In the genomic region with DNA sequence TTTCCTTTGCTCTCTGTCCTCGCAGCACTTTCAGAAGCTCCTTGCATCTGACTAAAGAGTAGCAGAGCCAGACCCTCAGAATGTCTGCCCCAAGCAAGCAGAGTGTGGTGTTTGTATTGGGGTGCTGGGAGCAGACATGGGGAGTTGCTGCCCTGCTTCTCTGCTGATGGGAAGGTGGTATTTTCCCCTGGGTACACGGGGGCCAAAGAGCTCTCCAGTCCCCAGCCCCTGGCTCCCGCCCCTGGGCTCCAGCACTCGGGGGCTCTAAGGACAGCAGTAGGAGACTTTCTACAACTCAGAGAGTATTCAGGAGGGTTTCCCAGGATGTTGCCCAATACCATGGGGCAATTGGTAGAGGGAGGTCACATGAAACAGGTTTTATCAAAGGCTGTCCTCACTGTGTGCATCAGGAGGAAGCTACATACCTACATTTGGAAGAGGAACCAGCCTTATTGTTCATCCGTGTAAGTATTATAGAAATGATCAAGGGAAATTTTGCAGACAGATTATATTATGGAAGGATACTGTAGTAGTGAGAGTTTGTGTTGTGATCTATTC, we compare ENCODE assay signal across 13 cellular contexts. TPM values are rescaled to one million over a fixed set of nuclear protein-coding genes. Genes with fewer than 3 reads are reported as not detected.
A peak's percentile ranks its signal among the peaks of the same experiment; 100 is the strongest.
DNase-seq lines count a peak whose midpoint lies in the region; ATAC-seq and TF ChIP-seq lines count a peak whose summit lies in the region.
"Had no signal": no experiment of that assay in that cellular context is flagged by ENCODE, and none has a peak within 500 bp of the region (broad histone marks: within the 10 kb centered on the region; RNA-seq: fewer than 3 reads in every experiment).

No MANE protein-coding gene starts in this region.

- TF ChIP-seq CTCF in left ventricle myocardium inferior (IDR thresholded peaks at IDR 0.05; ENCODE audit: borderline replicate concordance) (no peak), vagina (IDR thresholded peaks at IDR 0.05) (no peak)
- TF ChIP-seq CTCF in activated CD8-positive, alpha-beta T cell treated with anti-CD3 and anti-CD28 coated beads for 36 hours (IDR thresholded peaks at IDR 0.05), result no peak

- no peak for TF ChIP-seq POLR2A in vagina (IDR thresholded peaks at IDR 0.05)

- H3K36me3 ChIP-seq in left ventricle myocardium inferior (no peaks in the 10 kb centered on the region), vagina (no peaks in the 10 kb centered on the region)
- H3K36me3 ChIP-seq: cardiac muscle cell had no signal

- CTCF ChIA-PET in activated CD8-positive, alpha-beta T cell treated with anti-CD3 and anti-CD28 coated beads for 36 hours (lab: Charles Lee), result interaction anchor here (0.6 to 4.8 kb wide), 10 partner anchors 8 to 687 kb away, joined by 3 to 34 read pairs (median 6); no protein-coding TSS in a partner anchor

- no peaks in the 10 kb centered on the region for H3K27me3 ChIP-seq in left ventricle myocardium inferior (ENCODE audit: low read depth)
- H3K27me3 ChIP-seq in vagina, result no peaks in the 10 kb centered on the region
- H3K27me3 ChIP-seq: cardiac muscle cell had no signal

- H3K4me3 ChIP-seq in left ventricle myocardium inferior, result no peak overlapping the region
- H3K4me3 ChIP-seq in vagina, result no peak overlapping the region
- H3K4me3 ChIP-seq: cardiac muscle cell had no signal

- H3K4me3 Mint-ChIP-seq in activated CD8-positive, alpha-beta T cell treated with anti-CD3 and anti-CD28 coated beads for 36 hours, result peak overlapping the region; percentile 79

- peaks cover 86% of the 10 kb centered on the region for H3K4me1 Mint-ChIP-seq in activated CD8-positive, alpha-beta T cell treated with anti-CD3 and anti-CD28 coated beads for 36 hours (ENCODE audit: low read depth)

- ATAC-seq in Right ventricle myocardium inferior, result no peak
- no peak for ATAC-seq in activated CD8-positive, alpha-beta T cell treated with anti-CD3 and anti-CD28 coated beads for 36 hours
- no peak for ATAC-seq in GM19455 (IDR thresholded peaks at IDR 0.05; ENCODE audit: unreplicated experiment)
- ATAC-seq: HCT116 had no signal

- H3K9me3 ChIP-seq in left ventricle myocardium inferior (replicated peaks), result no peaks in the 10 kb centered on the region
- no peaks in the 10 kb centered on the region for H3K9me3 ChIP-seq in vagina

- POLR2A ChIA-PET in activated CD8-positive, alpha-beta T cell treated with anti-CD3 and anti-CD28 coated beads for 36 hours (lab: Charles Lee), result interaction anchor here (0.7 to 20.6 kb wide), 8 partner anchors 9 to 677 kb away, joined by 3 to 1006 read pairs (median 67); no protein-coding TSS in a partner anchor

- DNase-seq in left ventricle myocardium inferior (no peak), Right ventricle myocardium inferior (ENCODE audit: missing footprints) (no peak), iris pigment epithelial cell (ENCODE audit: low read depth) (peak; percentile 25), vagina (ENCODE audit: extremely low spot score in 2 of 2) (no peak), HCEC 1CT (no peak)
- DNase-seq in activated CD8-positive, alpha-beta T cell treated with anti-CD3 and anti-CD28 coated beads for 36 hours, result peak; percentile 19
- no peak for DNase-seq in effector CD4-positive, alpha-beta T cell
- DNase-seq: hippocampal formation, left ventricle myocardium superior, NCI-H510A treated with DMSO at 0.1 percent for 48 hours had no signal

- intact Hi-C loops in left ventricle myocardium inferior (cut with micrococcal nuclease), result no loop called here
- intact Hi-C loops in Right ventricle myocardium inferior (cut with DNase I), result no loop called here
- intact Hi-C loops in activated CD8-positive, alpha-beta T cell treated with anti-CD3 and anti-CD28 coated beads for 36 hours (cut with micrococcal nuclease), result no loop called here
- intact Hi-C loops in vagina (cut with DNase I), result no loop called here

- peak overlapping the region; percentile 94 for H3K27ac Mint-ChIP-seq in activated CD8-positive, alpha-beta T cell treated with anti-CD3 and anti-CD28 coated beads for 36 hours

- H3K9me3 Mint-ChIP-seq in activated CD8-positive, alpha-beta T cell treated with anti-CD3 and anti-CD28 coated beads for 36 hours, result no peaks in the 10 kb centered on the region

- H3K27ac ChIP-seq in left ventricle myocardium inferior (replicated peaks) (peak overlapping the region; percentile 61), vagina (peak overlapping the region; percentile 89)
- H3K27ac ChIP-seq: cardiac muscle cell had no signal

- H3K36me3 Mint-ChIP-seq in activated CD8-positive, alpha-beta T cell treated with anti-CD3 and anti-CD28 coated beads for 36 hours (ENCODE audit: low read depth), result peaks cover 95% of the 10 kb centered on the region

- no peaks in the 10 kb centered on the region for H3K27me3 Mint-ChIP-seq in activated CD8-positive, alpha-beta T cell treated with anti-CD3 and anti-CD28 coated beads for 36 hours

- H3K4me1 ChIP-seq in left ventricle myocardium inferior (peaks cover 32% of the 10 kb centered on the region), vagina (peaks cover 40% of the 10 kb centered on the region)

RNA-seq across cellular contexts. Expression of gene DAD1, which starts 50.3 kb away (rescaled TPM):
- total RNA-seq in left ventricle myocardium inferior (118 TPM), Right ventricle myocardium inferior (143 TPM), vagina (145 TPM)
- total RNA-seq in activated CD8-positive, alpha-beta T cell treated with anti-CD3 and anti-CD28 coated beads for 36 hours, result 100 to 1,000 TPM; 194 to 196 TPM

RNA-seq across cellular contexts. Expression of gene ABHD4, which starts 59.4 kb away (rescaled TPM):
- total RNA-seq in left ventricle myocardium inferior (23.2 TPM), Right ventricle myocardium inferior (22.0 TPM), vagina (31.9 TPM)
- total RNA-seq in activated CD8-positive, alpha-beta T cell treated with anti-CD3 and anti-CD28 coated beads for 36 hours, result 1 to 10 TPM; 8.6 to 9.4 TPM

Comparison
In these comparisons a context has a peak if more than half of its experiments do, and no peak if none do; other contexts are left out.
1. DNase-seq: peak in activated CD8-positive, alpha-beta T cell treated with anti-CD3 and anti-CD28 coated beads for 36 hours (single experiment) and iris pigment epithelial cell (single experiment); none in left ventricle myocardium inferior (single experiment), Right ventricle myocardium inferior (single experiment), vagina (0 of 2), HCEC 1CT (single experiment) and effector CD4-positive, alpha-beta T cell (single experiment).